22 cellular contexts compared by ENCODE assay signal in the genomic region with DNA sequence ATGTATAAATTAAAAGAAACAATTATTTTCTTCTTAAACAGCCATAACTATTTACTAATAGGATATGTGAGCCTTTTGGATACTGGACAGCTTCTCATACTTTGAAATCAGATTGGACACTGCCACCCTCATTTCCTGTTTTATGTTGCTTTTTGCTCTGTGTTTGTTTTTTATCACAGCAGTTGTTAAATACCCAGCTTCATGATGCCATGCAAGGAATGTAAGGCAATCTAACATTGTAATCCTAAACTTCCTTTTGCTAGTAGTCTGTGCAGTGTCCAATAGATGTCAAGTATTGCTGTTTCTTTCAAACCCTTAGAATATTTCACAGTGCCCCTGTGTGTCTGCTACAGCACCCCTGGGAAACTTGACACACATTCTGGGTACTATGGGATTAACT. TPM values are rescaled to one million over a fixed set of nuclear protein-coding genes. Genes with fewer than 3 reads are reported as not detected.
DNase-seq lines count a peak whose midpoint lies in the region; ATAC-seq and TF ChIP-seq lines count a peak whose summit lies in the region.
"Had no signal": no experiment of that assay in that cellular context is flagged by ENCODE, and none has a peak within 500 bp of the region (broad histone marks: within the 10 kb centered on the region; RNA-seq: fewer than 3 reads in every experiment).

No MANE protein-coding gene starts in this region.

- no peaks in the 10 kb centered on the region for H3K36me3 ChIP-seq in psoas muscle (ENCODE audit: insufficient read depth in 1 of 2, low read depth in 1 of 2)
- H3K36me3 ChIP-seq: esophagus squamous epithelium, right atrium auricular region, thyroid gland, WERI-Rb-1 had no signal

- intact Hi-C loops in psoas muscle (cut with DNase I), result no loop called here

- DNase-seq in HCEC 1CT (peak; percentile 3), fibroblast of peridontal ligament (ENCODE audit: extremely low read depth) (peak; percentile 27), retinal pigment epithelial cell (ENCODE audit: low read depth) (peak; percentile 4), psoas muscle (no peak), germinal center (ENCODE audit: low spot score) (no peak)
- no peak for DNase-seq in activated naive CD4-positive, alpha-beta T cell treated with Interleukin-2 at 50 U/mL for 16 hours
- DNase-seq: activated CD4-positive, alpha-beta T cell treated with anti-CD3 and anti-CD28 coated beads, Interleukin-2, amount 50 U/mL, for 48 hours; effector CD4-positive, alpha-beta T cell; esophagus squamous epithelium; GDM1; hippocampal formation; Karpas-422; kidney glomerular epithelial cell; NCI-H1417; NCI-H82; stimulated activated naive CD4-positive, alpha-beta T cell; SW 1271; thyroid gland; WERI-Rb-1 had no signal

- H3K4me3 ChIP-seq in retinal pigment epithelial cell (ENCODE audit: low read length) (no peak overlapping the region), psoas muscle (no peak overlapping the region)
- H3K4me3 ChIP-seq: esophagus squamous epithelium, right atrium auricular region, thyroid gland had no signal

- H3K27ac ChIP-seq in VCaP, result peak overlapping the region; percentile 19
- H3K27ac ChIP-seq in psoas muscle, result no peak overlapping the region
- H3K27ac ChIP-seq: esophagus squamous epithelium, right atrium auricular region, thyroid gland, WERI-Rb-1 had no signal

- H3K4me1 ChIP-seq in psoas muscle, result no peaks in the 10 kb centered on the region
- H3K4me1 ChIP-seq: esophagus squamous epithelium, right atrium auricular region, thyroid gland had no signal

- TF ChIP-seq CTCF in VCaP (conservative IDR thresholded peaks at IDR 0.05) (no peak), retinal pigment epithelial cell (conservative IDR thresholded peaks at IDR 0.05; ENCODE audit: low read depth, low read length) (no peak), psoas muscle (IDR thresholded peaks at IDR 0.05) (no peak)

- no peaks in the 10 kb centered on the region for H3K27me3 ChIP-seq in psoas muscle (ENCODE audit: insufficient read depth in 3 of 3, low read length in 2 of 3)
- H3K27me3 ChIP-seq: esophagus squamous epithelium, right atrium auricular region, thyroid gland had no signal

- no peaks in the 10 kb centered on the region for H3K9me3 ChIP-seq in psoas muscle
- H3K9me3 ChIP-seq: esophagus squamous epithelium, right atrium auricular region, thyroid gland had no signal

- no peak for ATAC-seq in psoas muscle
- no peak for ATAC-seq in GM19035 (IDR thresholded peaks at IDR 0.05; ENCODE audit: unreplicated experiment)

RNA-seq across cellular contexts. Expression of a gene that starts 56.3 kb away (rescaled TPM):
- total RNA-seq in psoas muscle, result 1 to 10 TPM; 1.4 to 2.4 (median 1.9) TPM
- 1 to 10 TPM in 2 of 3 donors, under 1 TPM in 1; 0.66 to 1.5 (median 1.4) TPM for polyA plus RNA-seq in psoas muscle

Comparison
In these comparisons a context has a peak if more than half of its experiments do, and no peak if none do; other contexts are left out.
1. DNase-seq: peak in HCEC 1CT (single experiment), fibroblast of peridontal ligament (single experiment) and retinal pigment epithelial cell (single experiment); none in psoas muscle (0 of 2), activated naive CD4-positive, alpha-beta T cell treated with Interleukin-2 at 50 U/mL for 16 hours (single experiment) and germinal center (single experiment).